26 cellular contexts compared by ENCODE assay signal in the genomic region with DNA sequence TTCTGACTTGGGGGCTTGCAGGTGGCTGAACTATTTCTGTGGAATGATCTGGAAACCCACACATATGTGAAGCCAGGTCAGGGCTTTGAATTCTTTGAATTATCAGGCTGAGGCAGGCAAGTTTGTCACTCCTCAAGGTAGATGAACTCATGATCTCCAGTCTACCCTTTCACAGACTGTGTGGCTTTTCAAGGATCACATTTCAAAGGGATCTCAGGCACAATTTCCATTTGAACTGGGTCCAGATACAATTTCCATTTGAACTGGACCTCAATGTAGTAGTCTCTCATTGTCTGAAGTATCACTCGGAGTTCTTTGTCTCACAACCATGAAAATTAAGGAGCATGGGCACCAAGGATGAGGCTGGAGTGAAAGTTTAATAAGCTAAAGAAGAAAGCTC.
"Had no signal": no experiment of that assay in that cellular context is flagged by ENCODE, and none has a peak within 500 bp of the region (broad histone marks: within the 10 kb centered on the region; RNA-seq: fewer than 3 reads in every experiment).

No MANE protein-coding gene starts in this region.

- H3K27ac ChIP-seq: brain microvascular endothelial cell, coronary artery, dorsolateral prefrontal cortex had no signal

- ATAC-seq: activated T-cell treated with anti-CD3 and anti-CD28 coated beads, Interleukin-2, amount 50 U/mL, for 72 hours; esophagus mucosa had no signal

- FAIRE-seq: astrocyte, bronchial epithelial cell, frontal cortex had no signal

- H3K36me3 ChIP-seq: brain microvascular endothelial cell had no signal

- H3K27me3 ChIP-seq: brain microvascular endothelial cell, dorsolateral prefrontal cortex had no signal

- DNase-seq: activated CD4-positive, alpha-beta memory T cell treated with anti-CD3 and anti-CD28 coated beads, Interleukin-2, amount 10 ng/mL, durations not matched to agents 7 days and 5 days; activated CD4-positive, alpha-beta T cell treated with anti-CD3 and anti-CD28 coated beads for 1 hour; activated CD4-positive, alpha-beta T cell treated with anti-CD3 and anti-CD28 coated beads for 4 hours; activated CD4-positive, alpha-beta T cell treated with anti-CD3 and anti-CD28 coated beads, Interleukin-2, amount 10 ng/mL, durations not matched to agents 7 days and 5 days; activated CD4-positive, alpha-beta T cell treated with anti-CD3 and anti-CD28 coated beads, Interleukin-2, amount 50 U/mL, for 4 hours; activated CD8-positive, alpha-beta memory T cell treated with anti-CD3 and anti-CD28 coated beads, Interleukin-2, amount 50 U/mL, for 48 hours; activated gamma-delta T cell; activated naive CD4-positive, alpha-beta T cell; activated naive CD4-positive, alpha-beta T cell treated with anti-CD3 and anti-CD28 coated beads, Interleukin-2, amount 10 ng/mL, durations not matched to agents 7 days and 5 days; activated T-cell treated with anti-CD3 and anti-CD28 coated beads for 4 hours; activated T-cell treated with anti-CD3 and anti-CD28 coated beads, Interleukin-2, amount 50 U/mL, for 24 hours; activated T-cell treated with anti-CD3 and anti-CD28 coated beads, Interleukin-2, amount 50 U/mL, for 72 hours; amniotic stem cell; anterior cingulate cortex; brain microvascular endothelial cell; dorsolateral prefrontal cortex; effector memory CD4-positive, alpha-beta T cell; endodermal cell; foreskin fibroblast; head of caudate nucleus; hippocampal formation had no signal

- H3K4me3 ChIP-seq: coronary artery, dorsolateral prefrontal cortex had no signal
